ENCODE assay signal across 7 cellular contexts in genomic region chr10:102347236-102347828, GRCh38. TPM values are rescaled to one million over a fixed set of nuclear protein-coding genes. Genes with fewer than 3 reads are reported as not detected.
DNase-seq lines count a peak whose midpoint lies in the region; ATAC-seq and TF ChIP-seq lines count a peak whose summit lies in the region.

No MANE protein-coding gene starts in this region.

- H3K4me1 ChIP-seq in right atrium auricular region (no peaks in the 10 kb centered on the region), thoracic aorta (ENCODE audit: control insufficient read depth in 1 of 2, low read depth in 2 of 2) (no peaks in the 10 kb centered on the region)

- CTCF ChIA-PET in activated CD8-positive, alpha-beta T cell treated with anti-CD3 and anti-CD28 coated beads, Interleukin-2, amount 10 ng/mL, durations not matched to agents 7 days and 5 days (lab: Charles Lee), result interaction anchor here (1.0 to 17.7 kb wide), 11 partner anchors 8 to 506 kb away, joined by 3 to 742 read pairs (median 4); partner anchors contain the start of genes ELOVL3 and GBF1

- no peak overlapping the region for H3K27ac Mint-ChIP-seq in activated CD8-positive, alpha-beta T cell treated with anti-CD3 and anti-CD28 coated beads, Interleukin-2, amount 10 ng/mL, durations not matched to agents 7 days and 5 days

- H3K27me3 Mint-ChIP-seq in activated CD8-positive, alpha-beta T cell treated with anti-CD3 and anti-CD28 coated beads, Interleukin-2, amount 10 ng/mL, durations not matched to agents 7 days and 5 days (ENCODE audit: low read depth), result no peaks in the 10 kb centered on the region

- H3K4me3 Mint-ChIP-seq in activated CD8-positive, alpha-beta T cell treated with anti-CD3 and anti-CD28 coated beads, Interleukin-2, amount 10 ng/mL, durations not matched to agents 7 days and 5 days, result no peak overlapping the region

- peaks cover 4% of the 10 kb centered on the region for H3K4me1 Mint-ChIP-seq in activated CD8-positive, alpha-beta T cell treated with anti-CD3 and anti-CD28 coated beads, Interleukin-2, amount 10 ng/mL, durations not matched to agents 7 days and 5 days (ENCODE audit: low read depth)

- no peak for ATAC-seq in activated CD8-positive, alpha-beta T cell treated with anti-CD3 and anti-CD28 coated beads, Interleukin-2, amount 10 ng/mL, durations not matched to agents 7 days and 5 days
- no peak for ATAC-seq in thoracic aorta (ENCODE audit: insufficient number of reproducible peaks, low FRiP score, low read depth)
- no peak for ATAC-seq in GM21723 (IDR thresholded peaks at IDR 0.05; ENCODE audit: unreplicated experiment)

- POLR2A ChIA-PET in activated CD8-positive, alpha-beta T cell treated with anti-CD3 and anti-CD28 coated beads, Interleukin-2, amount 10 ng/mL, durations not matched to agents 7 days and 5 days (lab: Charles Lee), result no interaction called here

- H3K9me3 ChIP-seq in right atrium auricular region, result no peaks in the 10 kb centered on the region
- H3K9me3 ChIP-seq in thoracic aorta, result no peaks in the 10 kb centered on the region

- no peak overlapping the region for H3K4me3 ChIP-seq in right atrium auricular region
- H3K4me3 ChIP-seq in thoracic aorta, result no peak overlapping the region

- DNase-seq in GM03348 (ENCODE audit: low spot score) (peak; percentile 53), M059J (ENCODE audit: low read depth) (peak; percentile 47), right atrium auricular region (ENCODE audit: low spot score) (peak; percentile 59), thoracic aorta (ENCODE audit: low spot score) (no peak)
- peak; percentile 28 for DNase-seq in activated CD8-positive, alpha-beta T cell treated with anti-CD3 and anti-CD28 coated beads, Interleukin-2, amount 10 ng/mL, durations not matched to agents 7 days and 5 days
- no peak for DNase-seq in activated naive CD4-positive, alpha-beta T cell treated with Interleukin-2 at 50 U/mL for 16 hours

- H3K36me3 Mint-ChIP-seq in activated CD8-positive, alpha-beta T cell treated with anti-CD3 and anti-CD28 coated beads, Interleukin-2, amount 10 ng/mL, durations not matched to agents 7 days and 5 days (ENCODE audit: low read depth), result peaks cover 26% of the 10 kb centered on the region

- H3K27me3 ChIP-seq in right atrium auricular region (no peaks in the 10 kb centered on the region), thoracic aorta (replicated peaks; ENCODE audit: insufficient read depth) (no peaks in the 10 kb centered on the region)

- peaks cover 33% of the 10 kb centered on the region for H3K36me3 ChIP-seq in right atrium auricular region
- H3K36me3 ChIP-seq in thoracic aorta, result peaks cover 14% of the 10 kb centered on the region

- H3K27ac ChIP-seq in right atrium auricular region (no peak overlapping the region), thoracic aorta (no peak overlapping the region)

- H3K9me3 Mint-ChIP-seq in activated CD8-positive, alpha-beta T cell treated with anti-CD3 and anti-CD28 coated beads, Interleukin-2, amount 10 ng/mL, durations not matched to agents 7 days and 5 days (ENCODE audit: insufficient read depth), result no peaks in the 10 kb centered on the region

- peak; percentile 23 to 68 for TF ChIP-seq CTCF in right atrium auricular region (IDR thresholded peaks at IDR 0.05)
- peak; percentile 21 for TF ChIP-seq CTCF in thoracic aorta (IDR thresholded peaks at IDR 0.05)

RNA-seq across cellular contexts. Expression of gene NFKB2, which starts 48.2 kb away (rescaled TPM):
- total RNA-seq in M059J (2014; rRNA removed; shearing (Covaris generic)), result 9.1 and 20.7 TPM in 2 replicates
- 10 to 100 TPM; 52.7 to 56.6 TPM for total RNA-seq in activated CD8-positive, alpha-beta T cell treated with anti-CD3 and anti-CD28 coated beads, Interleukin-2, amount 10 ng/mL, durations not matched to agents 7 days and 5 days
- total RNA-seq in right atrium auricular region (10 to 100 TPM in 1 of 2 donors, 1 to 10 TPM in 1; 7.3 to 15.6 TPM), thoracic aorta (10 to 100 TPM; 26.8 to 40.9 TPM)

Comparison
In these comparisons a context has a peak if more than half of its experiments do, and no peak if none do; other contexts are left out.
1. DNase-seq: peak in GM03348 (single experiment), M059J (single experiment), activated CD8-positive, alpha-beta T cell treated with anti-CD3 and anti-CD28 coated beads, Interleukin-2, amount 10 ng/mL, durations not matched to agents 7 days and 5 days (single experiment) and right atrium auricular region (single experiment); none in thoracic aorta (single experiment) and activated naive CD4-positive, alpha-beta T cell treated with Interleukin-2 at 50 U/mL for 16 hours (single experiment).